2 cellular contexts compared by ENCODE assay signal in the genomic region with DNA sequence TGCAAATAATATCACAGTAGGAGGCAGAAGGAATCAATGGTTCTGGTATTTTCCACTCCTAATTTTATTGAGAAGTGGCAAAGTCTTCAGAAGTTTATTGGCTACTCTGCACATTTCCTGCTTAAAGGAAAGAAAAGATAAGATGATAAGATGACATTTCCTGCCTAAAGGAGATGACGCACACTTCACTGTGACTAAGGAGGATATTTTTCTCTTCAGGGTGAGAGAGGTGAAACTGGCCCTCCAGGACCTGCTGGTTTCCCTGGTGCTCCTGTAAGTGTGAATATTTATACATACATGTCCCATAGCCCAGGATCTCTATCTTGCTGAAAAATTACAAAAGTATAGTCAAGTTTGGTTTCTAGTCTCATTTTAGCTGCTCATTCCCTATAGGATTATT.
TF ChIP-seq lines count a peak whose summit lies in the region.

No MANE protein-coding gene starts in this region.

TF ChIP-seq in HepG2, 621 proteins besides CTCF, POLR2A, EP300 and RAD21 (continues in another document):
- TF ChIP-seq SOX5 (CRISPR knock-in tag; IDR thresholded peaks at IDR 0.05; ENCODE audit: borderline replicate concordance) = no peak
- TF ChIP-seq, protein P1, sequence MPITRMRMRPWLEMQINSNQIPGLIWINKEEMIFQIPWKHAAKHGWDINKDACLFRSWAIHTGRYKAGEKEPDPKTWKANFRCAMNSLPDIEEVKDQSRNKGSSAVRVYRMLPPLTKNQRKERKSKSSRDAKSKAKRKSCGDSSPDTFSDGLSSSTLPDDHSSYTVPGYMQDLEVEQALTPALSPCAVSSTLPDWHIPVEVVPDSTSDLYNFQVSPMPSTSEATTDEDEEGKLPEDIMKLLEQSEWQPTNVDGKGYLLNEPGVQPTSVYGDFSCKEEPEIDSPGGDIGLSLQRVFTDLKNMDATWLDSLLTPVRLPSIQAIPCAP (CRISPR knock-in tag; IDR thresholded peaks at IDR 0.05; ENCODE audit: low read depth) = no peak
- no peak for TF ChIP-seq KLF12 (CRISPR knock-in tag; IDR thresholded peaks at IDR 0.05; ENCODE audit: borderline replicate concordance)
- no peak for TF ChIP-seq U2AF2 (IDR thresholded peaks at IDR 0.05; ENCODE audit: low read depth, low read length)
- no peak for TF ChIP-seq SATB2 (CRISPR knock-in tag; IDR thresholded peaks at IDR 0.05)
- no peak for TF ChIP-seq ASH2L (IDR thresholded peaks at IDR 0.05; ENCODE audit: insufficient read length, low read depth, low read length)
- TF ChIP-seq ZNF562 (CRISPR knock-in tag; IDR thresholded peaks at IDR 0.05; ENCODE audit: borderline replicate concordance) = no peak
- no peak for TF ChIP-seq PHB2 (IDR thresholded peaks at IDR 0.05; ENCODE audit: partially characterized antibody)
- TF ChIP-seq RFXANK (CRISPR knock-in tag; IDR thresholded peaks at IDR 0.05) = no peak
- TF ChIP-seq, protein P2, sequence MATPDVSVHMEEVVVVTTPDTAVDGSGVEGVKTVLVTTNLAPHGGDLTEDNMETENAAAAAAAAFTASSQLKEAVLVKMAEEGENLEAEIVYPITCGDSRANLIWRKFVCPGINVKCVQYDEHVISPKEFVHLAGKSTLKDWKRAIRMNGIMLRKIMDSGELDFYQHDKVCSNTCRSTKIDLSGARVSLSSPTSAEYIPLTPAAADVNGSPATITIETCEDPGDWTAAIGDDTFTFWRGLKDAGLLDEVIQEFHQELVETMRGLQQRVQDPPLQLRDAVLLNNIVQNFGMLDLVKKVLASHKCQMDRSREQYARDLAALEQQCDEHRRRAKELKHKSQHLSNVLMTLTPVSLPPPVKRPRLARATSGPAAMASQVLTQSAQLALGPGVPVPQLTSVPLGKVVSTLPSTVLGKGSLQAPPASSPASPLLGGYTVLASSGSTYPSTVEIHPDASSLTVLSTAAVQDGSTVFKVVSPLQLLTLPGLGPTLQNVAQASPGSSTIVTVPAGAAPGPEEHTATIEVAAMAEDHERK (CRISPR knock-in tag; IDR thresholded peaks at IDR 0.05; ENCODE audit: low read depth) = no peak
- TF ChIP-seq, protein P3, sequence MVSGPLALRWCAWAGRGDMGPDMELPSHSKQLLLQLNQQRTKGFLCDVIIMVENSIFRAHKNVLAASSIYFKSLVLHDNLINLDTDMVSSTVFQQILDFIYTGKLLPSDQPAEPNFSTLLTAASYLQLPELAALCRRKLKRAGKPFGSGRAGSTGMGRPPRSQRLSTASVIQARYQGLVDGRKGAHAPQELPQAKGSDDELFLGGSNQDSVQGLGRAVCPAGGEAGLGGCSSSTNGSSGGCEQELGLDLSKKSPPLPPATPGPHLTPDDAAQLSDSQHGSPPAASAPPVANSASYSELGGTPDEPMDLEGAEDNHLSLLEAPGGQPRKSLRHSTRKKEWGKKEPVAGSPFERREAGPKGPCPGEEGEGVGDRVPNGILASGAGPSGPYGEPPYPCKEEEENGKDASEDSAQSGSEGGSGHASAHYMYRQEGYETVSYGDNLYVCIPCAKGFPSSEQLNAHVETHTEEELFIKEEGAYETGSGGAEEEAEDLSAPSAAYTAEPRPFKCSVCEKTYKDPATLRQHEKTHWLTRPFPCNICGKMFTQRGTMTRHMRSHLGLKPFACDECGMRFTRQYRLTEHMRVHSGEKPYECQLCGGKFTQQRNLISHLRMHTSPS (CRISPR knock-in tag; IDR thresholded peaks at IDR 0.05; ENCODE audit: low read depth) = no peak
- TF ChIP-seq, protein P4, sequence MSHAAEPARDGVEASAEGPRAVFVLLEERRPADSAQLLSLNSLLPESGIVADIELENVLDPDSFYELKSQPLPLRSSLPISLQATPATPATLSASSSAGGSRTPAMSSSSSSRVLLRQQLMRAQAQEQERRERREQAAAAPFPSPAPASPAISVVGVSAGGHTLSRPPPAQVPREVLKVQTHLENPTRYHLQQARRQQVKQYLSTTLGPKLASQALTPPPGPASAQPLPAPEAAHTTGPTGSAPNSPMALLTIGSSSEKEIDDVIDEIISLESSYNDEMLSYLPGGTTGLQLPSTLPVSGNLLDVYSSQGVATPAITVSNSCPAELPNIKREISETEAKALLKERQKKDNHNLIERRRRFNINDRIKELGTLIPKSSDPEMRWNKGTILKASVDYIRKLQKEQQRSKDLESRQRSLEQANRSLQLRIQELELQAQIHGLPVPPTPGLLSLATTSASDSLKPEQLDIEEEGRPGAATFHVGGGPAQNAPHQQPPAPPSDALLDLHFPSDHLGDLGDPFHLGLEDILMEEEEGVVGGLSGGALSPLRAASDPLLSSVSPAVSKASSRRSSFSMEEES (CRISPR knock-in tag; IDR thresholded peaks at IDR 0.05) = no peak
- TF ChIP-seq, protein P5, sequence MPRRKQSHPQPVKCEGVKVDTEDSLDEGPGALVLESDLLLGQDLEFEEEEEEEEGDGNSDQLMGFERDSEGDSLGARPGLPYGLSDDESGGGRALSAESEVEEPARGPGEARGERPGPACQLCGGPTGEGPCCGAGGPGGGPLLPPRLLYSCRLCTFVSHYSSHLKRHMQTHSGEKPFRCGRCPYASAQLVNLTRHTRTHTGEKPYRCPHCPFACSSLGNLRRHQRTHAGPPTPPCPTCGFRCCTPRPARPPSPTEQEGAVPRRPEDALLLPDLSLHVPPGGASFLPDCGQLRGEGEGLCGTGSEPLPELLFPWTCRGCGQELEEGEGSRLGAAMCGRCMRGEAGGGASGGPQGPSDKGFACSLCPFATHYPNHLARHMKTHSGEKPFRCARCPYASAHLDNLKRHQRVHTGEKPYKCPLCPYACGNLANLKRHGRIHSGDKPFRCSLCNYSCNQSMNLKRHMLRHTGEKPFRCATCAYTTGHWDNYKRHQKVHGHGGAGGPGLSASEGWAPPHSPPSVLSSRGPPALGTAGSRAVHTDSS (CRISPR knock-in tag; conservative IDR thresholded peaks at IDR 0.05) = no peak
- TF ChIP-seq SMAD1 (CRISPR knock-in tag; IDR thresholded peaks at IDR 0.05; ENCODE audit: borderline replicate concordance, low read depth) = no peak
- no peak for TF ChIP-seq ZNF234 (CRISPR knock-in tag; conservative IDR thresholded peaks at IDR 0.05)
- no peak for TF ChIP-seq TOE1 (CRISPR knock-in tag; IDR thresholded peaks at IDR 0.05)
- no peak for TF ChIP-seq ZNF660 (CRISPR knock-in tag; IDR thresholded peaks at IDR 0.05; ENCODE audit: borderline replicate concordance, low read depth)

TF ChIP-seq in SK-N-SH, 30 proteins besides CTCF, POLR2A, EP300 and RAD21 (continues in another document):
- TF ChIP-seq GATA2 (CRISPR knock-in tag; IDR thresholded peaks at IDR 0.05) = no peak
- TF ChIP-seq SIN3A (IDR thresholded peaks at IDR 0.05; ENCODE audit: borderline replicate concordance, low read depth, low read length) = 0 out of 2 replicates have a peak, but pooled peaks have one; percentile 58
- TF ChIP-seq RXRA (IDR thresholded peaks at IDR 0.05; ENCODE audit: borderline replicate concordance, low read depth) = peak; percentile 80; the same call in 1 of the 2 replicates
- TF ChIP-seq GABPA (IDR thresholded peaks at IDR 0.05; ENCODE audit: low read depth) = peak; percentile 14; the same call in 1 of the 2 replicates
- TF ChIP-seq MXI1 (IDR thresholded peaks at IDR 0.05; ENCODE audit: low read depth, low read length) = no peak
- no peak for TF ChIP-seq FOXJ3 (CRISPR knock-in tag; IDR thresholded peaks at IDR 0.05)
- TF ChIP-seq, protein P6, sequence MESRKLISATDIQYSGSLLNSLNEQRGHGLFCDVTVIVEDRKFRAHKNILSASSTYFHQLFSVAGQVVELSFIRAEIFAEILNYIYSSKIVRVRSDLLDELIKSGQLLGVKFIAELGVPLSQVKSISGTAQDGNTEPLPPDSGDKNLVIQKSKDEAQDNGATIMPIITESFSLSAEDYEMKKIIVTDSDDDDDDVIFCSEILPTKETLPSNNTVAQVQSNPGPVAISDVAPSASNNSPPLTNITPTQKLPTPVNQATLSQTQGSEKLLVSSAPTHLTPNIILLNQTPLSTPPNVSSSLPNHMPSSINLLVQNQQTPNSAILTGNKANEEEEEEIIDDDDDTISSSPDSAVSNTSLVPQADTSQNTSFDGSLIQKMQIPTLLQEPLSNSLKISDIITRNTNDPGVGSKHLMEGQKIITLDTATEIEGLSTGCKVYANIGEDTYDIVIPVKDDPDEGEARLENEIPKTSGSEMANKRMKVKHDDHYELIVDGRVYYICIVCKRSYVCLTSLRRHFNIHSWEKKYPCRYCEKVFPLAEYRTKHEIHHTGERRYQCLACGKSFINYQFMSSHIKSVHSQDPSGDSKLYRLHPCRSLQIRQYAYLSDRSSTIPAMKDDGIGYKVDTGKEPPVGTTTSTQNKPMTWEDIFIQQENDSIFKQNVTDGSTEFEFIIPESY (IDR thresholded peaks at IDR 0.05; ENCODE audit: borderline replicate concordance, low read depth) = 0 out of 2 replicates have a peak, but pooled peaks have one; percentile 26
- TF ChIP-seq, protein P7, sequence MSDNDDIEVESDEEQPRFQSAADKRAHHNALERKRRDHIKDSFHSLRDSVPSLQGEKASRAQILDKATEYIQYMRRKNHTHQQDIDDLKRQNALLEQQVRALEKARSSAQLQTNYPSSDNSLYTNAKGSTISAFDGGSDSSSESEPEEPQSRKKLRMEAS (IDR thresholded peaks at IDR 0.05; ENCODE audit: low read depth) = peak; percentile 43; the same call in 1 of the 2 replicates
- peak; percentile 62 for TF ChIP-seq NFIC (IDR thresholded peaks at IDR 0.05; ENCODE audit: borderline replicate concordance)
- TF ChIP-seq, protein P8, sequence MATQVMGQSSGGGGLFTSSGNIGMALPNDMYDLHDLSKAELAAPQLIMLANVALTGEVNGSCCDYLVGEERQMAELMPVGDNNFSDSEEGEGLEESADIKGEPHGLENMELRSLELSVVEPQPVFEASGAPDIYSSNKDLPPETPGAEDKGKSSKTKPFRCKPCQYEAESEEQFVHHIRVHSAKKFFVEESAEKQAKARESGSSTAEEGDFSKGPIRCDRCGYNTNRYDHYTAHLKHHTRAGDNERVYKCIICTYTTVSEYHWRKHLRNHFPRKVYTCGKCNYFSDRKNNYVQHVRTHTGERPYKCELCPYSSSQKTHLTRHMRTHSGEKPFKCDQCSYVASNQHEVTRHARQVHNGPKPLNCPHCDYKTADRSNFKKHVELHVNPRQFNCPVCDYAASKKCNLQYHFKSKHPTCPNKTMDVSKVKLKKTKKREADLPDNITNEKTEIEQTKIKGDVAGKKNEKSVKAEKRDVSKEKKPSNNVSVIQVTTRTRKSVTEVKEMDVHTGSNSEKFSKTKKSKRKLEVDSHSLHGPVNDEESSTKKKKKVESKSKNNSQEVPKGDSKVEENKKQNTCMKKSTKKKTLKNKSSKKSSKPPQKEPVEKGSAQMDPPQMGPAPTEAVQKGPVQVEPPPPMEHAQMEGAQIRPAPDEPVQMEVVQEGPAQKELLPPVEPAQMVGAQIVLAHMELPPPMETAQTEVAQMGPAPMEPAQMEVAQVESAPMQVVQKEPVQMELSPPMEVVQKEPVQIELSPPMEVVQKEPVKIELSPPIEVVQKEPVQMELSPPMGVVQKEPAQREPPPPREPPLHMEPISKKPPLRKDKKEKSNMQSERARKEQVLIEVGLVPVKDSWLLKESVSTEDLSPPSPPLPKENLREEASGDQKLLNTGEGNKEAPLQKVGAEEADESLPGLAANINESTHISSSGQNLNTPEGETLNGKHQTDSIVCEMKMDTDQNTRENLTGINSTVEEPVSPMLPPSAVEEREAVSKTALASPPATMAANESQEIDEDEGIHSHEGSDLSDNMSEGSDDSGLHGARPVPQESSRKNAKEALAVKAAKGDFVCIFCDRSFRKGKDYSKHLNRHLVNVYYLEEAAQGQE (IDR thresholded peaks at IDR 0.05; ENCODE audit: low read depth, low read length) = no peak
- no peak for TF ChIP-seq TAF1 (IDR thresholded peaks at IDR 0.05; ENCODE audit: borderline replicate concordance, low read depth, low read length)
- TF ChIP-seq, protein P9, sequence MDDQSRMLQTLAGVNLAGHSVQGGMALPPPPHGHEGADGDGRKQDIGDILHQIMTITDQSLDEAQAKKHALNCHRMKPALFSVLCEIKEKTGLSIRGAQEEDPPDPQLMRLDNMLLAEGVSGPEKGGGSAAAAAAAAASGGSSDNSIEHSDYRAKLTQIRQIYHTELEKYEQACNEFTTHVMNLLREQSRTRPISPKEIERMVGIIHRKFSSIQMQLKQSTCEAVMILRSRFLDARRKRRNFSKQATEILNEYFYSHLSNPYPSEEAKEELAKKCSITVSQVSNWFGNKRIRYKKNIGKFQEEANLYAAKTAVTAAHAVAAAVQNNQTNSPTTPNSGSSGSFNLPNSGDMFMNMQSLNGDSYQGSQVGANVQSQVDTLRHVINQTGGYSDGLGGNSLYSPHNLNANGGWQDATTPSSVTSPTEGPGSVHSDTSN (IDR thresholded peaks at IDR 0.05) = peak; percentile 73
- TF ChIP-seq TEAD4 (IDR thresholded peaks at IDR 0.05; ENCODE audit: borderline replicate concordance, insufficient read depth) = peak; percentile 45; the same call in 1 of the 2 replicates
- TF ChIP-seq, protein P10, sequence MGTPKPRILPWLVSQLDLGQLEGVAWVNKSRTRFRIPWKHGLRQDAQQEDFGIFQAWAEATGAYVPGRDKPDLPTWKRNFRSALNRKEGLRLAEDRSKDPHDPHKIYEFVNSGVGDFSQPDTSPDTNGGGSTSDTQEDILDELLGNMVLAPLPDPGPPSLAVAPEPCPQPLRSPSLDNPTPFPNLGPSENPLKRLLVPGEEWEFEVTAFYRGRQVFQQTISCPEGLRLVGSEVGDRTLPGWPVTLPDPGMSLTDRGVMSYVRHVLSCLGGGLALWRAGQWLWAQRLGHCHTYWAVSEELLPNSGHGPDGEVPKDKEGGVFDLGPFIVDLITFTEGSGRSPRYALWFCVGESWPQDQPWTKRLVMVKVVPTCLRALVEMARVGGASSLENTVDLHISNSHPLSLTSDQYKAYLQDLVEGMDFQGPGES (IDR thresholded peaks at IDR 0.05; ENCODE audit: low read depth, low read length) = no peak
- TF ChIP-seq NRF1 (IDR thresholded peaks at IDR 0.05; ENCODE audit: low read depth, low read length) = no peak
- peak; percentile 82 for TF ChIP-seq TCF12 (IDR thresholded peaks at IDR 0.05)
- TF ChIP-seq FOSL2 (IDR thresholded peaks at IDR 0.05; ENCODE audit: borderline replicate concordance, low read depth) = peak; percentile 75; the same call in 1 of the 2 replicates
- no peak for TF ChIP-seq ELF1 (IDR thresholded peaks at IDR 0.05)
- TF ChIP-seq CHD2 (IDR thresholded peaks at IDR 0.05; ENCODE audit: low read length, partially characterized antibody) = no peak
- TF ChIP-seq YY1 (IDR thresholded peaks at IDR 0.05; ENCODE audit: low read depth) = no peak
- no peak for TF ChIP-seq EZH2phosphoT487 (IDR thresholded peaks at IDR 0.05; ENCODE audit: borderline replicate concordance, low read depth)
- TF ChIP-seq MEF2A (IDR thresholded peaks at IDR 0.05; ENCODE audit: borderline replicate concordance, low read depth) = 0 out of 2 replicates have a peak, but pooled peaks have one; percentile 16
- TF ChIP-seq, protein P11, sequence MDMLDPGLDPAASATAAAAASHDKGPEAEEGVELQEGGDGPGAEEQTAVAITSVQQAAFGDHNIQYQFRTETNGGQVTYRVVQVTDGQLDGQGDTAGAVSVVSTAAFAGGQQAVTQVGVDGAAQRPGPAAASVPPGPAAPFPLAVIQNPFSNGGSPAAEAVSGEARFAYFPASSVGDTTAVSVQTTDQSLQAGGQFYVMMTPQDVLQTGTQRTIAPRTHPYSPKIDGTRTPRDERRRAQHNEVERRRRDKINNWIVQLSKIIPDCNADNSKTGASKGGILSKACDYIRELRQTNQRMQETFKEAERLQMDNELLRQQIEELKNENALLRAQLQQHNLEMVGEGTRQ (IDR thresholded peaks at IDR 0.05; ENCODE audit: borderline replicate concordance, low read depth, low read length) = no peak
- 0 out of 2 replicates have a peak, but pooled peaks have one; percentile 47 for TF ChIP-seq FOXM1 (IDR thresholded peaks at IDR 0.05; ENCODE audit: low read depth)
- TF ChIP-seq RCOR1 (IDR thresholded peaks at IDR 0.05; ENCODE audit: low read length) = no peak
- peak; percentile 83 for TF ChIP-seq JUND (IDR thresholded peaks at IDR 0.05)
- no peak for TF ChIP-seq RFX5 (IDR thresholded peaks at IDR 0.05; ENCODE audit: low read length)
- no peak for TF ChIP-seq SMC3 (IDR thresholded peaks at IDR 0.05; ENCODE audit: low read depth, low read length)
- TF ChIP-seq POLR2AphosphoS5 (IDR thresholded peaks at IDR 0.05; ENCODE audit: low read depth, low read length) = peak; percentile 42; the same call in 1 of the 2 replicates
